8 cellular contexts compared by ENCODE assay signal in genomic region chr15:52111517-52112202, GRCh38. TPM values are rescaled to one million over a fixed set of nuclear protein-coding genes. Genes with fewer than 3 reads are reported as not detected.
DNase-seq lines count a peak whose midpoint lies in the region; ATAC-seq and TF ChIP-seq lines count a peak whose summit lies in the region.

No MANE protein-coding gene starts in this region.

- H3K9me3 ChIP-seq in T-helper 17 cell (ENCODE audit: control insufficient read depth, low read length, poor library complexity, severe bottlenecking) (no peaks in the 10 kb centered on the region), iPS DF 6.9 (ENCODE audit: control insufficient read depth, insufficient read depth, low read length) (no peaks in the 10 kb centered on the region), stomach (no peaks in the 10 kb centered on the region)

- H3K27me3 ChIP-seq in iPS DF 6.9 (ENCODE audit: control insufficient read depth, insufficient read depth, low read length), result peaks cover 14% of the 10 kb centered on the region; the same call in 1 of the 2 replicates
- peaks cover 0 to 35% (median 17%) of the 10 kb centered on the region in 3 donors for H3K27me3 ChIP-seq in stomach

- no peak for TF ChIP-seq POLR2A in stomach (IDR thresholded peaks at IDR 0.05)

- intact Hi-C loops in stomach (cut with DNase I; ENCODE audit: low total_unique reads), result no loop called here

- no peak for ATAC-seq in activated CD8-positive, alpha-beta memory T cell treated with anti-CD3 and anti-CD28 coated beads, Interleukin-2, amount 10 ng/mL, durations not matched to agents 7 days and 5 days
- ATAC-seq in T-helper 17 cell (no peak), HG03025 (IDR thresholded peaks at IDR 0.05; ENCODE audit: low FRiP score, unreplicated experiment) (no peak), GM21423 (IDR thresholded peaks at IDR 0.05; ENCODE audit: unreplicated experiment) (no peak)

- H3K27ac Mint-ChIP-seq in activated CD8-positive, alpha-beta memory T cell treated with anti-CD3 and anti-CD28 coated beads, Interleukin-2, amount 10 ng/mL, durations not matched to agents 7 days and 5 days, result no peak overlapping the region
- no peak overlapping the region for H3K27ac Mint-ChIP-seq in T-helper 17 cell

- H3K9me3 Mint-ChIP-seq in activated CD8-positive, alpha-beta memory T cell treated with anti-CD3 and anti-CD28 coated beads, Interleukin-2, amount 10 ng/mL, durations not matched to agents 7 days and 5 days (ENCODE audit: low read depth), result no peaks in the 10 kb centered on the region

- CTCF ChIA-PET in activated CD8-positive, alpha-beta memory T cell treated with anti-CD3 and anti-CD28 coated beads, Interleukin-2, amount 10 ng/mL, durations not matched to agents 7 days and 5 days (lab: Charles Lee), result interaction anchor here (1.0 to 2.5 kb wide), 4 partner anchors 14 to 131 kb away, joined by 3 to 10 read pairs (median 4); no protein-coding TSS in a partner anchor

- H3K27ac ChIP-seq in iPS DF 6.9 (ENCODE audit: low read length), result no peak overlapping the region
- peak overlapping the region in 4 of 5 donors; percentile 4 to 43 (median 23) for H3K27ac ChIP-seq in stomach

- peaks cover 8% of the 10 kb centered on the region for H3K4me1 Mint-ChIP-seq in activated CD8-positive, alpha-beta memory T cell treated with anti-CD3 and anti-CD28 coated beads, Interleukin-2, amount 10 ng/mL, durations not matched to agents 7 days and 5 days
- H3K4me1 Mint-ChIP-seq in T-helper 17 cell, result peaks cover 5% of the 10 kb centered on the region

- H3K4me3 ChIP-seq in iPS DF 6.9 (ENCODE audit: low read length) (peak overlapping the region; percentile 14; the same call in 1 of the 2 replicates), stomach (peak overlapping the region; percentile 35 to 58 (median 46))

- no peak for TF ChIP-seq CTCF in stomach (IDR thresholded peaks at IDR 0.05)

- TF ChIP-seq EP300 in stomach (IDR thresholded peaks at IDR 0.05), result no peak

- no peaks in the 10 kb centered on the region for H3K36me3 Mint-ChIP-seq in activated CD8-positive, alpha-beta memory T cell treated with anti-CD3 and anti-CD28 coated beads, Interleukin-2, amount 10 ng/mL, durations not matched to agents 7 days and 5 days
- H3K36me3 Mint-ChIP-seq in T-helper 17 cell (ENCODE audit: low read depth), result peaks cover 3% of the 10 kb centered on the region

- H3K36me3 ChIP-seq in iPS DF 6.9 (ENCODE audit: control insufficient read depth, insufficient read depth, low read length), result no peaks in the 10 kb centered on the region
- no peaks in the 10 kb centered on the region for H3K36me3 ChIP-seq in stomach

- no peak for DNase-seq in activated CD8-positive, alpha-beta memory T cell treated with anti-CD3 and anti-CD28 coated beads, Interleukin-2, amount 10 ng/mL, durations not matched to agents 7 days and 5 days
- no peak for DNase-seq in activated CD8-positive, alpha-beta memory T cell treated with anti-CD3 and anti-CD28 coated beads, Interleukin-2, amount 50 U/mL, for 4 hours
- DNase-seq in T-helper 17 cell (no peak), iPS DF 6.9 (ENCODE audit: low read depth, low spot score) (no peak), stomach (no peak), SHP77 (lab: John Stamatoyannopoulos, UW) (no peak)

- H3K4me1 ChIP-seq in iPS DF 6.9 (ENCODE audit: control insufficient read depth, insufficient read depth, low read length) (no peaks in the 10 kb centered on the region; the same call in 1 of the 2 replicates), stomach (peaks cover 13 to 24% (median 17%) of the 10 kb centered on the region in 4 donors)

- peaks cover 46% of the 10 kb centered on the region for H3K27me3 Mint-ChIP-seq in activated CD8-positive, alpha-beta memory T cell treated with anti-CD3 and anti-CD28 coated beads, Interleukin-2, amount 10 ng/mL, durations not matched to agents 7 days and 5 days
- H3K27me3 Mint-ChIP-seq in T-helper 17 cell, result peaks cover 30% of the 10 kb centered on the region

- WGBS in iPS DF 6.9 (ENCODE audit: insufficient coverage, insufficient read length), result no CpG with 5 or more reads among the region's 32 CpGs
- WGBS in stomach, 5 donors, result 43 to 72% (median 53%) methylated on average over 20 to 32 of the region's 32 CpGs

- H3K4me3 Mint-ChIP-seq in activated CD8-positive, alpha-beta memory T cell treated with anti-CD3 and anti-CD28 coated beads, Interleukin-2, amount 10 ng/mL, durations not matched to agents 7 days and 5 days, result peak overlapping the region; percentile 69
- H3K4me3 Mint-ChIP-seq in T-helper 17 cell, result peak overlapping the region; percentile 77

RNA-seq across cellular contexts. Expression of gene BCL2L10, which starts 0.9 kb away (rescaled TPM):
- not detected for total RNA-seq in activated CD8-positive, alpha-beta memory T cell treated with anti-CD3 and anti-CD28 coated beads, Interleukin-2, amount 10 ng/mL, durations not matched to agents 7 days and 5 days
- not detected for total RNA-seq in T-helper 17 cell
- total RNA-seq in stomach, result 1 to 10 TPM in 1 of 5 donors, under 1 TPM in 1, not detected in 3; 0.92 to 3.2 TPM
- polyA plus RNA-seq in stomach, result 1 to 10 TPM in 2 of 3 donors, under 1 TPM in 1; 0.75 to 3.4 (median 1.4) TPM
